1 cellular context compared by ENCODE assay signal in the genomic region with DNA sequence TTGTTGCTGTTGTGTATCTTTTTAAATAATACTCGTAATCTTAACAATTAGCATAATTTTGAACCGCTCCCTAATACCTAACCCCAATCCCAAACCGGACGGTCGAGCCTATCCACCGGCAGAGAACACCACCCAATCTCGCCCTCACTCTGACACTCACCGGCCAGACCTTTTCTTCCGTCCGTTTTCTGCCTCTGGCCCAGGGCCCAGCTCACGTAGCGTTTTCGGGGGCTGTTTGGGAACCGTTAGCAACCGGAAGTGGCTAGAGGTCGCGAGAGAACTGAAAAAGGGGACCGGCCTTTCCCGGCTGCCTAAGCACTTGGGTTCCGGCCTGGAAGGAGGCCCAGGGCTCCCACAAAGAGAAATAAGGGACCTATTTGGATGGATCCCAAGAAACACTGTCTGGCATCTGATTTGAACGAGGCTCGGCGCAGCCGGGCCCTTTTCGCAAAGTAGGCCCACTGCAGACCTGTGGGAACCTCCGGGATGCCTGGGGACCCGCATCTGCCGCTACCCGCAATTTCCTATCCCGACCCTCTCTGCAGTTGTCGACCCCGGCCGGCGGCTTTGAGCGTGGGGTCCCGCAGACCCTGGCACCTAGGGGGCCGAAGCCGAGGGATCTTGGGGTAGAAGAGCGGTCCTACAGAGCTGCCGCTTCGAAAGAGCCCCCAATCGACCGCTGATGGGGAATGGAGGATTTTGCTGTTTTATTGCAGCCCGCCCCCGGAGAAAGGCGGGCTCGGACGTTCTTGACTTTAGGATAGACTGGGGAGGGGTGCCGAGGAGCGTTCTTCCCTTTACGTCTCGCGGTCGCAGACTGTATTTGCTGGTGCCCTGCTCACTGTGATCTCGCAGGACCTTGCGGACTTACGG.
A peak's percentile ranks its signal among the peaks of the same experiment; 100 is the strongest.
TF ChIP-seq lines count a peak whose summit lies in the region.

No MANE protein-coding gene starts in this region.

TF ChIP-seq in K562, 482 proteins besides CTCF, POLR2A, EP300 and RAD21 (continued from another document and continues in another):
- TF ChIP-seq, protein P1, sequence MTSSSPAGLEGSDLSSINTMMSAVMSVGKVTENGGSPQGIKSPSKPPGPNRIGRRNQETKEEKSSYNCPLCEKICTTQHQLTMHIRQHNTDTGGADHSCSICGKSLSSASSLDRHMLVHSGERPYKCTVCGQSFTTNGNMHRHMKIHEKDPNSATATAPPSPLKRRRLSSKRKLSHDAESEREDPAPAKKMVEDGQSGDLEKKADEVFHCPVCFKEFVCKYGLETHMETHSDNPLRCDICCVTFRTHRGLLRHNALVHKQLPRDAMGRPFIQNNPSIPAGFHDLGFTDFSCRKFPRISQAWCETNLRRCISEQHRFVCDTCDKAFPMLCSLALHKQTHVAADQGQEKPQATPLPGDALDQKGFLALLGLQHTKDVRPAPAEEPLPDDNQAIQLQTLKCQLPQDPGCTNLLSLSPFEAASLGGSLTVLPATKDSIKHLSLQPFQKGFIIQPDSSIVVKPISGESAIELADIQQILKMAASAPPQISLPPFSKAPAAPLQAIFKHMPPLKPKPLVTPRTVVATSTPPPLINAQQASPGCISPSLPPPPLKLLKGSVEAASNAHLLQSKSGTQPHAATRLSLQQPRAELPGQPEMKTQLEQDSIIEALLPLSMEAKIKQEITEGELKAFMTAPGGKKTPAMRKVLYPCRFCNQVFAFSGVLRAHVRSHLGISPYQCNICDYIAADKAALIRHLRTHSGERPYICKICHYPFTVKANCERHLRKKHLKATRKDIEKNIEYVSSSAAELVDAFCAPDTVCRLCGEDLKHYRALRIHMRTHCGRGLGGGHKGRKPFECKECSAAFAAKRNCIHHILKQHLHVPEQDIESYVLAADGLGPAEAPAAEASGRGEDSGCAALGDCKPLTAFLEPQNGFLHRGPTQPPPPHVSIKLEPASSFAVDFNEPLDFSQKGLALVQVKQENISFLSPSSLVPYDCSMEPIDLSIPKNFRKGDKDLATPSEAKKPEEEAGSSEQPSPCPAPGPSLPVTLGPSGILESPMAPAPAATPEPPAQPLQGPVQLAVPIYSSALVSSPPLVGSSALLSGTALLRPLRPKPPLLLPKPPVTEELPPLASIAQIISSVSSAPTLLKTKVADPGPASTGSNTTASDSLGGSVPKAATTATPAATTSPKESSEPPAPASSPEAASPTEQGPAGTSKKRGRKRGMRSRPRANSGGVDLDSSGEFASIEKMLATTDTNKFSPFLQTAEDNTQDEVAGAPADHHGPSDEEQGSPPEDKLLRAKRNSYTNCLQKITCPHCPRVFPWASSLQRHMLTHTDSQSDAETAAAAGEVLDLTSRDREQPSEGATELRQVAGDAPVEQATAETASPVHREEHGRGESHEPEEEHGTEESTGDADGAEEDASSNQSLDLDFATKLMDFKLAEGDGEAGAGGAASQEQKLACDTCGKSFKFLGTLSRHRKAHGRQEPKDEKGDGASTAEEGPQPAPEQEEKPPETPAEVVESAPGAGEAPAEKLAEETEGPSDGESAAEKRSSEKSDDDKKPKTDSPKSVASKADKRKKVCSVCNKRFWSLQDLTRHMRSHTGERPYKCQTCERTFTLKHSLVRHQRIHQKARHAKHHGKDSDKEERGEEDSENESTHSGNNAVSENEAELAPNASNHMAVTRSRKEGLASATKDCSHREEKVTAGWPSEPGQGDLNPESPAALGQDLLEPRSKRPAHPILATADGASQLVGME (CRISPR knock-in tag; IDR thresholded peaks at IDR 0.05), result peak; percentile 80
- TF ChIP-seq SETDB1 (IDR thresholded peaks at IDR 0.05; ENCODE audit: low read length) (no peak), U2AF1 (optimal IDR thresholded peaks at IDR 0.05; ENCODE audit: low read depth, low read length) (no peak), HDAC1 (IDR thresholded peaks at IDR 0.05) (peak; percentile 54 to 85; a peak in 2 of 4 replicates), CSDE1 (IDR thresholded peaks at IDR 0.05) (peak in 1 of 2 experiments; percentile 68; a peak in 2 of 4 replicates), FIP1L1 (IDR thresholded peaks at IDR 0.05; ENCODE audit: low read depth, low read length, poor library complexity, severe bottlenecking) (peak; percentile 78), KLF13 (tag; IDR thresholded peaks at IDR 0.05; ENCODE audit: borderline replicate concordance, low read depth) (peak; percentile 78), TAF1 (IDR thresholded peaks at IDR 0.05; ENCODE audit: control insufficient read depth, extremely low read depth, insufficient read depth, low read length, severe bottlenecking) (peak; percentile 99), ZNF766 (CRISPR knock-in tag; conservative IDR thresholded peaks at IDR 0.05) (peak; percentile 64), POLR2AphosphoS5 (IDR thresholded peaks at IDR 0.05; ENCODE audit: control insufficient read depth, insufficient read depth, low read depth, low read length) (peak; percentile 97), NR1H2 (CRISPR knock-in tag; IDR thresholded peaks at IDR 0.05) (no peak), EGR1 (conservative IDR thresholded peaks at IDR 0.05) (peak; percentile 84), RCOR1 (IDR thresholded peaks at IDR 0.05; ENCODE audit: borderline replicate concordance in 1 of 2, low read depth in 2 of 2, low read length in 2 of 2) (peak; percentile 77 to 93; a peak in 3 of 4 replicates), DMBX1 (CRISPR knock-in tag; IDR thresholded peaks at IDR 0.05; ENCODE audit: borderline replicate concordance) (peak; percentile 39; the same call in 1 of the 2 replicates), ZNF584 (CRISPR knock-in tag; IDR thresholded peaks at IDR 0.05; ENCODE audit: low read depth) (peak; percentile 64; the same call in 1 of the 2 replicates), ZSCAN32 (CRISPR knock-in tag; IDR thresholded peaks at IDR 0.05) (peak; percentile 42; the same call in 1 of the 2 replicates), ZNF165 (CRISPR knock-in tag; IDR thresholded peaks at IDR 0.05; ENCODE audit: borderline replicate concordance) (no peak; the same call in 1 of the 2 replicates), BMI1 (IDR thresholded peaks at IDR 0.05; ENCODE audit: low read length) (peak; percentile 56; the same call in 1 of the 2 replicates), TRIM28 (IDR thresholded peaks at IDR 0.05) (peak; percentile 69)
- TF ChIP-seq, protein P2, sequence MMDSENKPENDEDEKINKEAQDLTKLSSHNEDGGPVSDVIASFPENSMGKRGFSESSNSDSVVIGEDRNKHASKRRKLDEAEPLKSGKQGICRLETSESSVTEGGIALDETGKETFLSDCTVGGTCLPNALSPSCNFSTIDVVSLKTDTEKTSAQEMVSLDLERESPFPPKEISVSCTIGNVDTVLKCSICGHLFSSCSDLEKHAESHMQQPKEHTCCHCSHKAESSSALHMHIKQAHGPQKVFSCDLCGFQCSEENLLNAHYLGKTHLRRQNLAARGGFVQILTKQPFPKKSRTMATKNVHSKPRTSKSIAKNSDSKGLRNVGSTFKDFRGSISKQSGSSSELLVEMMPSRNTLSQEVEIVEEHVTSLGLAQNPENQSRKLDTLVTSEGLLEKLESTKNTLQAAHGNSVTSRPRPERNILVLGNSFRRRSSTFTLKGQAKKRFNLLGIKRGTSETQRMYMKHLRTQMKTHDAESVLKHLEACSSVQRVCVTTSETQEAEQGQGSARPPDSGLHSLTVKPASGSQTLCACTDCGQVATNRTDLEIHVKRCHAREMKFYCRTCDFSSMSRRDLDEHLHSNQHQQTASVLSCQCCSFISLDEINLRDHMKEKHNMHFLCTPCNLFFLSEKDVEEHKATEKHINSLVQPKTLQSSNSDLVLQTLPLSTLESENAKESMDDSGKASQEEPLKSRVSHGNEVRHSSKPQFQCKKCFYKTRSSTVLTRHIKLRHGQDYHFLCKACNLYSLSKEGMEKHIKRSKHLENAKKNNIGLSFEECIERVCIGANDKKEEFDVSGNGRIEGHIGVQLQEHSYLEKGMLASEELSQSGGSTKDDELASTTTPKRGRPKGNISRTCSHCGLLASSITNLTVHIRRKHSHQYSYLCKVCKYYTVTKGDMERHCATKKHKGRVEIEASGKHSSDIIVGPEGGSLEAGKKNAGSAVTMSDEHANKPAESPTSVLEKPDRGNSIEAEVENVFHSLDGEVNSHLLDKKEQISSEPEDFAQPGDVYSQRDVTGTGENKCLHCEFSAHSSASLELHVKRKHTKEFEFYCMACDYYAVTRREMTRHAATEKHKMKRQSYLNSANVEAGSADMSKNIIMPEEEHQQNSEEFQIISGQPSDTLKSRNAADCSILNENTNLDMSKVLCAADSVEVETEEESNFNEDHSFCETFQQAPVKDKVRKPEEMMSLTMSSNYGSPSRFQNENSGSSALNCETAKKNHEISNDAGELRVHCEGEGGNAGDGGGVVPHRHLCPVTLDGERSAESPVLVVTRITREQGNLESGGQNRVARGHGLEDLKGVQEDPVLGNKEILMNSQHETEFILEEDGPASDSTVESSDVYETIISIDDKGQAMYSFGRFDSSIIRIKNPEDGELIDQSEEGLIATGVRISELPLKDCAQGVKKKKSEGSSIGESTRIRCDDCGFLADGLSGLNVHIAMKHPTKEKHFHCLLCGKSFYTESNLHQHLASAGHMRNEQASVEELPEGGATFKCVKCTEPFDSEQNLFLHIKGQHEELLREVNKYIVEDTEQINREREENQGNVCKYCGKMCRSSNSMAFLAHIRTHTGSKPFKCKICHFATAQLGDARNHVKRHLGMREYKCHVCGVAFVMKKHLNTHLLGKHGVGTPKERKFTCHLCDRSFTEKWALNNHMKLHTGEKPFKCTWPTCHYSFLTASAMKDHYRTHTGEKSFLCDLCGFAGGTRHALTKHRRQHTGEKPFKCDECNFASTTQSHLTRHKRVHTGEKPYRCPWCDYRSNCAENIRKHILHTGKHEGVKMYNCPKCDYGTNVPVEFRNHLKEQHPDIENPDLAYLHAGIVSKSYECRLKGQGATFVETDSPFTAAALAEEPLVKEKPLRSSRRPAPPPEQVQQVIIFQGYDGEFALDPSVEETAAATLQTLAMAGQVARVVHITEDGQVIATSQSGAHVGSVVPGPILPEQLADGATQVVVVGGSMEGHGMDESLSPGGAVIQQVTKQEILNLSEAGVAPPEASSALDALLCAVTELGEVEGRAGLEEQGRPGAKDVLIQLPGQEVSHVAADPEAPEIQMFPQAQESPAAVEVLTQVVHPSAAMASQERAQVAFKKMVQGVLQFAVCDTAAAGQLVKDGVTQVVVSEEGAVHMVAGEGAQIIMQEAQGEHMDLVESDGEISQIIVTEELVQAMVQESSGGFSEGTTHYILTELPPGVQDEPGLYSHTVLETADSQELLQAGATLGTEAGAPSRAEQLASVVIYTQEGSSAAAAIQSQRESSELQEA (IDR thresholded peaks at IDR 0.05; ENCODE audit: low read depth), result no peak
- TF ChIP-seq, protein P3, sequence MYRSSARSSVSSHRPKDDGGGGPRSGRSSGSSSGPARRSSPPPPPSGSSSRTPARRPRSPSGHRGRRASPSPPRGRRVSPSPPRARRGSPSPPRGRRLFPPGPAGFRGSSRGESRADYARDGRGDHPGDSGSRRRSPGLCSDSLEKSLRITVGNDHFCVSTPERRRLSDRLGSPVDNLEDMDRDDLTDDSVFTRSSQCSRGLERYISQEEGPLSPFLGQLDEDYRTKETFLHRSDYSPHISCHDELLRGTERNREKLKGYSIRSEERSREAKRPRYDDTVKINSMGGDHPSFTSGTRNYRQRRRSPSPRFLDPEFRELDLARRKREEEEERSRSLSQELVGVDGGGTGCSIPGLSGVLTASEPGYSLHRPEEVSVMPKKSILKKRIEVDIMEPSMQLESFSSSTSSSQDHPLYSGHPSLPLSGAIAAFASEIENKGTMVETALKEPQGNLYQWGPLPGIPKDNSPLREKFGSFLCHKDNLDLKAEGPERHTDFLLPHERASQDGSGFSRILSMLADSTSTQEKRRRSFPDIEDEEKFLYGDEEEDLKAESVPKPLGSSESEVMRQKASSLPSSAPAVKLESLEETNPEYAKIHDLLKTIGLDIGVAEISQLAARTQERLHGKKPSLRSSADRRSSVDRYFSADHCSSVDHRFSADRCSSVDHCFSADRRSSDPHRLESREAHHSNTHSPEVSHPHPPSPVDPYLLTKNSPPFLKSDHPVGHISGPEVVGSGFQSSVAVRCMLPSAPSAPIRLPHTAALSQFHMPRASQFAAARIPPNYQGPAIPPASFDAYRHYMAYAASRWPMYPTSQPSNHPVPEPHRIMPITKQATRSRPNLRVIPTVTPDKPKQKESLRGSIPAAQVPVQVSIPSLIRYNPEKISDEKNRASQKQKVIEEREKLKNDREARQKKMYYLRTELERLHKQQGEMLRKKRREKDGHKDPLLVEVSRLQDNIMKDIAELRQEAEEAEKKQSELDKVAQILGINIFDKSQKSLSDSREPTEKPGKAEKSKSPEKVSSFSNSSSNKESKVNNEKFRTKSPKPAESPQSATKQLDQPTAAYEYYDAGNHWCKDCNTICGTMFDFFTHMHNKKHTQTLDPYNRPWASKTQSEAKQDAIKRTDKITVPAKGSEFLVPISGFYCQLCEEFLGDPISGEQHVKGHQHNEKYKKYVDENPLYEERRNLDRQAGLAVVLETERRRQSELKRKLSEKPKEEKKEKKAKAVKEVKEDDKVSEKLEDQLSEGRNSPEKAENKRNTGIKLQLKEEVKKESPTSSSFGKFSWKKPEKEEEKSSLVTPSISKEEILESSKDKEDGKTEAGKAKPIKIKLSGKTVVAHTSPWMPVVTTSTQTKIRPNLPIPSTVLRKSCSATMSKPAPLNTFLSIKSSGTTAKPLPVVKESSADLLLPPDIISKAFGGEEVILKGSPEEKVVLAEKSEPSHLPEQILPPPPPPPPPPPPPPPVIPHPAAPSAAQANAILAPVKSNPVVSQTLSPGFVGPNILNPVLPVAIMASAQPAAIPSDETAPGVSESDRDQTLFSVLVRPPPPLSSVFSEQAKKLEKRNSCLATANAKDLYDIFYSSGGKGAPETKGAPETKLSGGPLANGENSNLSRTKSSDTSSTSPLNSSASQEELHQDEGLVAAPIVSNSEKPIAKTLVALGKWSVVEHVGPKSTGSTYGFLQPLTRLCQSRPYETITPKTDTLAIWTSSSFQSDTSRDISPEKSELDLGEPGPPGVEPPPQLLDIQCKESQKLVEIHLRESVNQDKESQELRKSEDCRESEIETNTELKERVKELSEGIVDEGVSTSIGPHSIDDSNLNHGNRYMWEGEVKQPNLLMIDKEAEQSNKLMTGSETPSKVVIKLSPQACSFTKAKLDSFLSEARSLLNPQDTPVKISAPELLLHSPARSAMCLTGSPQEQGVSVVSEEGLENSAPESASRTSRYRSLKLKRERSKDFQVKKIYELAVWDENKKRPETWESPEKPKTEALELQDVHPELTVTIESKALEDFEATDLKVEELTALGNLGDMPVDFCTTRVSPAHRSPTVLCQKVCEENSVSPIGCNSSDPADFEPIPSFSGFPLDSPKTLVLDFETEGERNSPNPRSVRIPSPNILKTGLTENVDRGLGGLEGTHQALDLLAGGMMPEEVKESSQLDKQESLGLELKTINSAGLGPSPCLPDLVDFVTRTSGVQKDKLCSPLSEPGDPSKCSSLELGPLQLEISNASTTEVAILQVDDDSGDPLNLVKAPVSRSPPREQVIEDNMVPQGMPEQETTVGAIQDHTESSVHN (IDR thresholded peaks at IDR 0.05; ENCODE audit: borderline replicate concordance in 1 of 2, low read depth in 1 of 2), result 0 out of 4 replicates have a peak, but pooled peaks of 1 of the 2 experiments have one; percentile 34
- TF ChIP-seq, protein P4, sequence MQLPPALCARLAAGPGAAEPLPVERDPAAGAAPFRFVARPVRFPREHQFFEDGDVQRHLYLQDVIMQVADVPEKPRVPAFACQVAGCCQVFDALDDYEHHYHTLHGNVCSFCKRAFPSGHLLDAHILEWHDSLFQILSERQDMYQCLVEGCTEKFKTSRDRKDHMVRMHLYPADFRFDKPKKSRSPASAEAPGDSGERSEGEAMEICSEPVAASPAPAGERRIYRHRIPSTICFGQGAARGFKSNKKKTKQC (CRISPR knock-in tag; IDR thresholded peaks at IDR 0.05), result peak; percentile 57; the same call in 1 of the 2 replicates
